In the genomic region with DNA sequence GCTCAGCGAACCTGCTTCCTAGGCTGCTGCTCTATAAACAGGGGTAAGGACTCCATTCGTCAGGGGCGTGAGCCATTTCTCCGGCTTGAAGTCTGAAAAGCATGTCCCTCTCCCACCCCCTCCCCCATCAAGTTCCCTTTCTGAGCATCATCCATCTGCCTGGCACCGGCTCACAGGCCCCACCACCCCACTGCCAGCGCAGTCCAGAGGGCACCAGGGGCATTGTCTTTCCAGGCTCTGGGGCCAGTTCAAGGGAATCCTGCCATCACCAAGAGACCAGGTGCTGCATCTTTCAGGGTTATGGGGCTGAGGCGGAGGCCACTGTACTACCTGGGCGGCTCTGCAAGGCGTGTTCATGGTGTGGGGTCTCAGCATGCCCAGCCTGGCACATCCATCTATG, we compare ENCODE assay signal across 31 cellular contexts.
"Had no signal": no experiment of that assay in that cellular context is flagged by ENCODE, and none has a peak within 500 bp of the region (broad histone marks: within the 10 kb centered on the region; RNA-seq: fewer than 3 reads in every experiment).

No MANE protein-coding gene starts in this region.

- H3K27ac ChIP-seq: adrenal gland, body of pancreas, esophagus squamous epithelium, gastroesophageal sphincter had no signal

- H3K9me3 Mint-ChIP-seq: activated CD4-positive, alpha-beta memory T cell treated with anti-CD3 and anti-CD28 coated beads for 36 hours; activated CD4-positive, alpha-beta T cell treated with anti-CD3 and anti-CD28 coated beads, Interleukin-2, amount 10 ng/mL, durations not matched to agents 24 days and 14 days; activated naive CD4-positive, alpha-beta T cell treated with anti-CD3 and anti-CD28 coated beads for 36 hours; activated naive CD4-positive, alpha-beta T cell treated with anti-CD3 and anti-CD28 coated beads, Interleukin-2, amount 50 U/mL, for 24 hours; activated naive CD8-positive, alpha-beta T cell treated with anti-CD3 and anti-CD28 coated beads for 36 hours; activated naive CD8-positive, alpha-beta T cell treated with anti-CD3 and anti-CD28 coated beads, Interleukin-2, amount 50 U/mL, for 24 hours; activated T-helper 1 cell treated with anti-CD3 and anti-CD28 coated beads, Interleukin-12 subunit alpha, Interleukin-12 subunit beta, Interleukin-2, Interleukin-4 antibody, amounts not matched to agents 30 ng/mL and 10 ng/mL and 1 ng/mL, durations not matched to agents 14 hours and 24 hours and 36 hours; activated T-helper 2 cell treated with anti-CD3 and anti-CD28 coated beads, Interferon-gamma antibody, Interleukin-2, Interleukin-4, amounts not matched to agents 10 μg/mL and 5 μg/mL and 100 μg/mL, durations not matched to agents 14 hours and 24 hours and 36 hours; central memory CD8-positive, alpha-beta T cell; effector memory CD8-positive, alpha-beta T cell had no signal

- DNase-seq: activated CD4-positive, alpha-beta memory T cell treated with anti-CD3 and anti-CD28 coated beads for 36 hours; activated CD4-positive, alpha-beta T cell treated with anti-CD3 and anti-CD28 coated beads for 36 hours; activated CD4-positive, alpha-beta T cell treated with anti-CD3 and anti-CD28 coated beads, Interleukin-2, amount 10 ng/mL, durations not matched to agents 24 days and 14 days; activated CD4-positive, CD25-positive, alpha-beta regulatory T cell; activated CD4-positive, CD25-positive, alpha-beta regulatory T cell treated with anti-CD3 and anti-CD28 coated beads, Interleukin-2, amount 50 U/mL, for 72 hours; activated CD8-positive, alpha-beta memory T cell treated with anti-CD3 and anti-CD28 coated beads, Interleukin-2, amount 10 ng/mL, durations not matched to agents 7 days and 5 days; activated CD8-positive, alpha-beta memory T cell treated with anti-CD3 and anti-CD28 coated beads, Interleukin-2, amount 50 U/mL, for 4 hours; activated CD8-positive, alpha-beta T cell treated with anti-CD3 and anti-CD28 coated beads, Interleukin-2, amount 10 ng/mL, durations not matched to agents 7 days and 5 days; activated effector memory CD4-positive, alpha-beta T cell treated with anti-CD3 and anti-CD28 coated beads, Interleukin-2, amount 50 U/mL, for 16 hours; activated naive CD4-positive, alpha-beta T cell treated with anti-CD3 and anti-CD28 coated beads for 36 hours; activated naive CD8-positive, alpha-beta T cell treated with anti-CD3 and anti-CD28 coated beads for 36 hours; activated naive CD8-positive, alpha-beta T cell treated with anti-CD3 and anti-CD28 coated beads, Interleukin-2, amount 50 U/mL, for 24 hours; activated T-cell treated with anti-CD3 and anti-CD28 coated beads, Interleukin-2, amount 50 U/mL, for 1 hour; activated T-cell treated with anti-CD3 and anti-CD28 coated beads, Interleukin-2, amount 50 U/mL, for 48 hours; adrenal gland; amygdala; aorta; body of pancreas; cortex of kidney; dermis blood vessel endothelial cell; effector CD4-positive, alpha-beta T cell; effector memory CD8-positive, alpha-beta T cell; erythroblast; esophagus squamous epithelium; foreskin melanocyte; T-helper 2 cell had no signal

- H3K27me3 Mint-ChIP-seq: activated CD4-positive, alpha-beta memory T cell treated with anti-CD3 and anti-CD28 coated beads for 36 hours; activated CD4-positive, alpha-beta T cell treated with anti-CD3 and anti-CD28 coated beads for 36 hours; activated CD8-positive, alpha-beta memory T cell treated with anti-CD3 and anti-CD28 coated beads, Interleukin-2, amount 10 ng/mL, durations not matched to agents 7 days and 5 days; activated naive CD4-positive, alpha-beta T cell treated with anti-CD3 and anti-CD28 coated beads, Interleukin-2, amount 50 U/mL, for 24 hours; activated naive CD8-positive, alpha-beta T cell treated with anti-CD3 and anti-CD28 coated beads for 36 hours; activated naive CD8-positive, alpha-beta T cell treated with anti-CD3 and anti-CD28 coated beads, Interleukin-2, amount 50 U/mL, for 24 hours had no signal

- H3K27ac Mint-ChIP-seq: activated CD4-positive, alpha-beta memory T cell treated with anti-CD3 and anti-CD28 coated beads for 36 hours; activated CD4-positive, alpha-beta T cell treated with anti-CD3 and anti-CD28 coated beads for 36 hours; activated CD4-positive, alpha-beta T cell treated with anti-CD3 and anti-CD28 coated beads, Interleukin-2, amount 10 ng/mL, durations not matched to agents 24 days and 14 days; activated CD8-positive, alpha-beta memory T cell treated with anti-CD3 and anti-CD28 coated beads, Interleukin-2, amount 10 ng/mL, durations not matched to agents 7 days and 5 days; activated CD8-positive, alpha-beta T cell treated with anti-CD3 and anti-CD28 coated beads, Interleukin-2, amount 10 ng/mL, durations not matched to agents 7 days and 5 days; activated naive CD4-positive, alpha-beta T cell treated with anti-CD3 and anti-CD28 coated beads for 36 hours; activated naive CD4-positive, alpha-beta T cell treated with anti-CD3 and anti-CD28 coated beads, Interleukin-2, amount 50 U/mL, for 24 hours; activated naive CD8-positive, alpha-beta T cell treated with anti-CD3 and anti-CD28 coated beads for 36 hours; activated naive CD8-positive, alpha-beta T cell treated with anti-CD3 and anti-CD28 coated beads, Interleukin-2, amount 50 U/mL, for 24 hours; activated T-helper 1 cell treated with anti-CD3 and anti-CD28 coated beads, Interleukin-12 subunit alpha, Interleukin-12 subunit beta, Interleukin-2, Interleukin-4 antibody, amounts not matched to agents 30 ng/mL and 10 ng/mL and 1 ng/mL, durations not matched to agents 14 hours and 24 hours and 36 hours; activated T-helper 2 cell treated with anti-CD3 and anti-CD28 coated beads, Interferon-gamma antibody, Interleukin-2, Interleukin-4, amounts not matched to agents 10 μg/mL and 5 μg/mL and 100 μg/mL, durations not matched to agents 14 hours and 24 hours and 36 hours; effector memory CD8-positive, alpha-beta T cell had no signal

- H3K36me3 Mint-ChIP-seq: activated CD4-positive, alpha-beta memory T cell treated with anti-CD3 and anti-CD28 coated beads for 36 hours; activated CD8-positive, alpha-beta memory T cell treated with anti-CD3 and anti-CD28 coated beads, Interleukin-2, amount 10 ng/mL, durations not matched to agents 7 days and 5 days; activated naive CD4-positive, alpha-beta T cell treated with anti-CD3 and anti-CD28 coated beads, Interleukin-2, amount 50 U/mL, for 24 hours; activated naive CD8-positive, alpha-beta T cell treated with anti-CD3 and anti-CD28 coated beads for 36 hours had no signal

- H3K4me1 Mint-ChIP-seq: activated CD4-positive, alpha-beta T cell treated with anti-CD3 and anti-CD28 coated beads, Interleukin-2, amount 10 ng/mL, durations not matched to agents 24 days and 14 days; activated CD8-positive, alpha-beta memory T cell treated with anti-CD3 and anti-CD28 coated beads, Interleukin-2, amount 10 ng/mL, durations not matched to agents 7 days and 5 days; central memory CD8-positive, alpha-beta T cell had no signal

- H3K4me1 ChIP-seq: adrenal gland, body of pancreas, gastroesophageal sphincter had no signal

- H3K4me3 ChIP-seq: adrenal gland, body of pancreas, esophagus squamous epithelium, gastroesophageal sphincter had no signal

- H3K4me3 Mint-ChIP-seq: activated CD4-positive, alpha-beta memory T cell treated with anti-CD3 and anti-CD28 coated beads for 36 hours; activated CD4-positive, alpha-beta T cell treated with anti-CD3 and anti-CD28 coated beads for 36 hours; activated CD4-positive, alpha-beta T cell treated with anti-CD3 and anti-CD28 coated beads, Interleukin-2, amount 10 ng/mL, durations not matched to agents 24 days and 14 days; activated CD8-positive, alpha-beta memory T cell treated with anti-CD3 and anti-CD28 coated beads, Interleukin-2, amount 10 ng/mL, durations not matched to agents 7 days and 5 days; activated CD8-positive, alpha-beta T cell treated with anti-CD3 and anti-CD28 coated beads, Interleukin-2, amount 10 ng/mL, durations not matched to agents 7 days and 5 days; activated naive CD4-positive, alpha-beta T cell treated with anti-CD3 and anti-CD28 coated beads for 36 hours; activated naive CD4-positive, alpha-beta T cell treated with anti-CD3 and anti-CD28 coated beads, Interleukin-2, amount 50 U/mL, for 24 hours; activated naive CD8-positive, alpha-beta T cell treated with anti-CD3 and anti-CD28 coated beads for 36 hours; activated naive CD8-positive, alpha-beta T cell treated with anti-CD3 and anti-CD28 coated beads, Interleukin-2, amount 50 U/mL, for 24 hours; activated T-helper 1 cell treated with anti-CD3 and anti-CD28 coated beads, Interleukin-12 subunit alpha, Interleukin-12 subunit beta, Interleukin-2, Interleukin-4 antibody, amounts not matched to agents 30 ng/mL and 10 ng/mL and 1 ng/mL, durations not matched to agents 14 hours and 24 hours and 36 hours; central memory CD8-positive, alpha-beta T cell; effector memory CD8-positive, alpha-beta T cell had no signal

- H3K36me3 ChIP-seq: adrenal gland, esophagus squamous epithelium, gastroesophageal sphincter had no signal

- H3K9me3 ChIP-seq: adrenal gland, body of pancreas, esophagus squamous epithelium, gastroesophageal sphincter had no signal

- H3K27me3 ChIP-seq: adrenal gland, body of pancreas, esophagus squamous epithelium had no signal
